1 cellular context compared by ENCODE assay signal in the genomic region with DNA sequence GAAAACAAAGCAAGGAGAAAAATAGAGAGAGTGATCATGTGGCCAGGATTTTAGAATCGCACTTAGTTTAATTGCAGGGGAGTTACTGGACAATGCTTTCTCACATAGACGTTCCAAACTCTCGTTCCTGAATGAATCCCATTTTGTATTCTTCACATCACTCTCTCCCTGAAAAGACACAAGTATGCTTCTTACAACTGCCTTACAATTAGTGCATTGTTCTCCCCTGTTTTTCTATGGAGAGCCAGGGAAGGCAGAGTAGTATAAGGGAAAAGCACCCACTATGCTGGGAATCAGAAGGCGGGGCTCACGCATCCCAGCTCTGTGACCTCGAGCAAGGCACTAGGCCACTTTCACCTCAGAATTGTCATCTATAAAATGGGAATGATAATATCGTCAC.
TF ChIP-seq lines count a peak whose summit lies in the region.

No MANE protein-coding gene starts in this region.

TF ChIP-seq in GM23338, 12 proteins besides CTCF, POLR2A, EP300 and RAD21 (continued from another document):
- TF ChIP-seq, protein P1, sequence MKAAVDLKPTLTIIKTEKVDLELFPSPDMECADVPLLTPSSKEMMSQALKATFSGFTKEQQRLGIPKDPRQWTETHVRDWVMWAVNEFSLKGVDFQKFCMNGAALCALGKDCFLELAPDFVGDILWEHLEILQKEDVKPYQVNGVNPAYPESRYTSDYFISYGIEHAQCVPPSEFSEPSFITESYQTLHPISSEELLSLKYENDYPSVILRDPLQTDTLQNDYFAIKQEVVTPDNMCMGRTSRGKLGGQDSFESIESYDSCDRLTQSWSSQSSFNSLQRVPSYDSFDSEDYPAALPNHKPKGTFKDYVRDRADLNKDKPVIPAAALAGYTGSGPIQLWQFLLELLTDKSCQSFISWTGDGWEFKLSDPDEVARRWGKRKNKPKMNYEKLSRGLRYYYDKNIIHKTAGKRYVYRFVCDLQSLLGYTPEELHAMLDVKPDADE (IDR thresholded peaks at IDR 0.05), result no peak
- TF ChIP-seq EZH2phosphoT487 (IDR thresholded peaks at IDR 0.05; ENCODE audit: unreplicated experiment), result no peak
- no peak for TF ChIP-seq ZNF462 (CRISPR knock-in tag; IDR thresholded peaks at IDR 0.05)
